In genomic region chr2:173596226-173596625, GRCh38 we compare ENCODE assay signal across 18 cellular contexts.
A peak's percentile ranks its signal among the peaks of the same experiment; 100 is the strongest.
DNase-seq lines count a peak whose midpoint lies in the region; ATAC-seq and TF ChIP-seq lines count a peak whose summit lies in the region.
"Had no signal": no experiment of that assay in that cellular context is flagged by ENCODE, and none has a peak within 500 bp of the region (broad histone marks: within the 10 kb centered on the region; RNA-seq: fewer than 3 reads in every experiment).

No MANE protein-coding gene starts in this region.

- POLR2A ChIA-PET in Panc1 (lab: Charles Lee): no interaction called here

- no TSS peak for BruUV-seq in Panc1 (replicated peaks; lab: Mats Ljungman, UMichigan)

- no peak for TF ChIP-seq POLR2A in stomach (IDR thresholded peaks at IDR 0.05)

- in situ Hi-C loops in Panc1 (cut with HindIII; ENCODE audit: low pct_unique_long_range_greater_than_20kb, low sequenced_read_pairs): no loop called here

- CTCF ChIA-PET in Panc1 (lab: Charles Lee): no interaction called here

- no peaks in the 10 kb centered on the region for H3K36me3 ChIP-seq in Panc1 (ENCODE audit: control insufficient read depth, insufficient read depth, low read length)
- no peaks in the 10 kb centered on the region for H3K36me3 ChIP-seq in stomach
- H3K36me3 ChIP-seq: BE2C had no signal

- intact Hi-C loops in Panc1 (cut with micrococcal nuclease; ENCODE audit: unreplicated experiment): no loop called here
- intact Hi-C loops in stomach (cut with DNase I; ENCODE audit: low total_unique reads): no loop called here

- no peak for ATAC-seq in Panc1
- ATAC-seq in GM21390 (IDR thresholded peaks at IDR 0.05; ENCODE audit: unreplicated experiment): no peak
- no peak for ATAC-seq in HG03520 (IDR thresholded peaks at IDR 0.05; ENCODE audit: unreplicated experiment)

- H3K4me1 ChIP-seq in Panc1 (ENCODE audit: control insufficient read depth, insufficient read depth, low read length) (no peaks in the 10 kb centered on the region), stomach (no peaks in the 10 kb centered on the region)
- H3K4me1 ChIP-seq: BE2C; BLaER1 treated with 17β-estradiol and CSF1 and Interleukin-3, amounts not matched to agents 10 nM and 100 nM had no signal

- H3K27me3 ChIP-seq in Panc1 (ENCODE audit: control insufficient read depth, insufficient read depth, low read length) (no peaks in the 10 kb centered on the region), stomach (no peaks in the 10 kb centered on the region)
- H3K27me3 ChIP-seq: BE2C; BLaER1 treated with 17β-estradiol and CSF1 and Interleukin-3, amounts not matched to agents 10 nM and 100 nM had no signal

- DNase-seq in EH (ENCODE audit: low read depth) (peak; percentile 31), Panc1 (ENCODE audit: low read depth, low spot score) (no peak), astrocyte of the hippocampus (ENCODE audit: low read depth, low spot score) (peak; percentile 23), fibroblast of the aortic adventitia (ENCODE audit: low read depth) (peak; percentile 25), stomach (no peak)
- DNase-seq: BE2C; CD4-positive, alpha-beta T cell; CD8-positive, alpha-beta memory T cell; DMS 273 treated with DMSO at 0.1 percent for 48 hours; DMS79; GF-D8; GM23248; H7; HCEC 1CT had no signal

- H3K9me3 ChIP-seq in Panc1 (ENCODE audit: control insufficient read depth, insufficient read depth, low read depth, low read length) (peaks cover 27% of the 10 kb centered on the region; the same call in 1 of the 2 replicates), stomach (peaks cover 5 to 11% (median 7%) of the 10 kb centered on the region in 4 donors)
- H3K9me3 ChIP-seq: BE2C had no signal

- no peak for TF ChIP-seq EP300 in stomach (IDR thresholded peaks at IDR 0.05)

- H3K27ac ChIP-seq in Panc1 (ENCODE audit: low read length) (peak overlapping the region; percentile 9; the same call in 1 of the 2 replicates), stomach (no peak overlapping the region)
- H3K27ac ChIP-seq: 22Rv1; BLaER1 treated with 17β-estradiol and CSF1 and Interleukin-3, amounts not matched to agents 10 nM and 100 nM; GM23248 had no signal

- no peak for TF ChIP-seq CTCF in Panc1 (IDR thresholded peaks at IDR 0.05)
- no peak for TF ChIP-seq CTCF in fibroblast of the aortic adventitia (IDR thresholded peaks at IDR 0.05; ENCODE audit: insufficient read depth, low read length)
- no peak for TF ChIP-seq CTCF in stomach (IDR thresholded peaks at IDR 0.05)

- H3K4me3 ChIP-seq in Panc1 (ENCODE audit: low read depth in 2 of 2, low read length in 2 of 2) (no peak overlapping the region), fibroblast of the aortic adventitia (ENCODE audit: low read depth, low read length) (no peak overlapping the region), stomach (no peak overlapping the region)
- H3K4me3 ChIP-seq: BLaER1 treated with 17β-estradiol and CSF1 and Interleukin-3, amounts not matched to agents 10 nM and 100 nM; GM23248 had no signal

Comparison
In these comparisons a context has a peak if more than half of its experiments do, and no peak if none do; other contexts are left out.
1. DNase-seq: peak in EH (single experiment), astrocyte of the hippocampus (single experiment) and fibroblast of the aortic adventitia (single experiment); none in Panc1 (single experiment) and stomach (single experiment).